9 cellular contexts compared by ENCODE assay signal in genomic region chr3:14586611-14587010, GRCh38. TPM values are rescaled to one million over a fixed set of nuclear protein-coding genes. Genes with fewer than 3 reads are reported as not detected.
"Had no signal": no experiment of that assay in that cellular context is flagged by ENCODE, and none has a peak within 500 bp of the region (broad histone marks: within the 10 kb centered on the region; RNA-seq: fewer than 3 reads in every experiment).

No MANE protein-coding gene starts in this region.

- H3K27ac ChIP-seq: HL-60 had no signal

- H3K4me3 ChIP-seq: K562 had no signal

- H3K36me3 Mint-ChIP-seq: IgD-negative memory B cell had no signal

- H3K9me3 Mint-ChIP-seq: IgD-negative memory B cell had no signal

- ATAC-seq: HepG2, K562 had no signal

- H3K4me1 Mint-ChIP-seq: IgD-negative memory B cell had no signal

- H3K4me3 Mint-ChIP-seq: IgD-negative memory B cell had no signal

- DNase-seq: IMR-90, KBM-7, KG1 had no signal

RNA-seq across cellular contexts. Expression of gene GRIP2, which starts 46.5 kb away (rescaled TPM):
- total RNA-seq: HT-29, HT1080, IMR-90, K562 had no signal
- polyA plus RNA-seq: IgD-negative memory B cell had no signal
